Comparison of ENCODE assay signal across 8 cellular contexts in genomic region chr9:2018764-2019548, GRCh38. TPM values are rescaled to one million over a fixed set of nuclear protein-coding genes. Genes with fewer than 3 reads are reported as not detected.
DNase-seq lines count a peak whose midpoint lies in the region; ATAC-seq and TF ChIP-seq lines count a peak whose summit lies in the region.

No MANE protein-coding gene starts in this region.

- intact Hi-C loops in breast epithelium (cut with DNase I; ENCODE audit: low total_unique reads) = no loop called here

- H3K27ac ChIP-seq in Karpas-422 (ENCODE audit: low read length) = no peak overlapping the region
- H3K27ac ChIP-seq in breast epithelium = peak overlapping the region; percentile 99 to 100
- peak overlapping the region; percentile 78 for H3K27ac ChIP-seq in muscle layer of duodenum (ENCODE audit: low read length)

- H3K4me3 ChIP-seq in AG04449 (ENCODE audit: low read depth, low read length) = peak overlapping the region; percentile 87
- peak overlapping the region; percentile 92 for H3K4me3 ChIP-seq in Karpas-422 (ENCODE audit: low read length)
- peak overlapping the region; percentile 76 to 93 (median 86) for H3K4me3 ChIP-seq in breast epithelium
- peak overlapping the region; percentile 82 to 97 for H3K4me3 ChIP-seq in muscle layer of duodenum (ENCODE audit: low read depth in 1 of 2, low read length in 2 of 2)

- H3K4me2 ChIP-seq in Karpas-422 (ENCODE audit: low read depth, low read length, poor library complexity, severe bottlenecking) = peak overlapping the region; percentile 93

- H3K9me3 ChIP-seq in Karpas-422 (ENCODE audit: low read length) (no peaks in the 10 kb centered on the region), breast epithelium (no peaks in the 10 kb centered on the region), muscle layer of duodenum (ENCODE audit: control insufficient read depth in 1 of 2, low read length in 2 of 2) (no peaks in the 10 kb centered on the region)

- H3K36me3 ChIP-seq in Karpas-422 (ENCODE audit: insufficient read depth, low read length) (no peaks in the 10 kb centered on the region), breast epithelium (no peaks in the 10 kb centered on the region), muscle layer of duodenum (ENCODE audit: control insufficient read depth in 1 of 2, insufficient read depth in 2 of 2, low read length in 2 of 2) (peaks cover 0 to 4% of the 10 kb centered on the region in 2 donors)

- ATAC-seq in HG03139 (IDR thresholded peaks at IDR 0.05; ENCODE audit: unreplicated experiment) (no peak), GM21447 (IDR thresholded peaks at IDR 0.05; ENCODE audit: unreplicated experiment) (no peak), GM18909 (IDR thresholded peaks at IDR 0.05; ENCODE audit: poor library complexity, unreplicated experiment) (no peak)

- DNase-seq in AG04449 (ENCODE audit: low read depth, low spot score) (no peak), Karpas-422 (peak; percentile 47), breast epithelium (ENCODE audit: low spot score in 2 of 2) (no peak), NCI-H2107 treated with DMSO at 0.1 percent for 48 hours (lab: John Stamatoyannopoulos, UW; ENCODE audit: unreplicated experiment) (no peak)

- H3K9ac ChIP-seq in Karpas-422 (ENCODE audit: low read length) = peak overlapping the region; percentile 90

- H3K27me3 ChIP-seq in Karpas-422 (ENCODE audit: low read length) = no peaks in the 10 kb centered on the region
- H3K27me3 ChIP-seq in breast epithelium = no peaks in the 10 kb centered on the region
- no peaks in the 10 kb centered on the region for H3K27me3 ChIP-seq in muscle layer of duodenum (ENCODE audit: low read depth, low read length)

- H4K20me1 ChIP-seq in Karpas-422 (ENCODE audit: insufficient read depth, low read depth, low read length) = peaks cover 41% of the 10 kb centered on the region

- CTCF ChIA-PET in AG04449 (lab: Yijun Ruan, JAX) = no interaction called here

- no peaks in the 10 kb centered on the region for H3K9me2 ChIP-seq in Karpas-422 (replicated peaks; ENCODE audit: insufficient read depth, low read length)

- H2AFZ ChIP-seq in Karpas-422 (ENCODE audit: low read length) = no peak overlapping the region

- peaks cover 46% of the 10 kb centered on the region for H3K4me1 ChIP-seq in Karpas-422 (ENCODE audit: low read length)
- H3K4me1 ChIP-seq in breast epithelium = peaks cover 0 to 21% of the 10 kb centered on the region in 2 donors
- H3K4me1 ChIP-seq in muscle layer of duodenum (ENCODE audit: control insufficient read depth in 1 of 2, insufficient read depth in 2 of 2, low read length in 2 of 2) = peaks cover 32 to 41% of the 10 kb centered on the region in 2 donors

- no peak for TF ChIP-seq POLR2A in breast epithelium (IDR thresholded peaks at IDR 0.05)

- peaks cover 74% of the 10 kb centered on the region for H3K79me2 ChIP-seq in Karpas-422 (ENCODE audit: low read length)

- POLR2A ChIA-PET in AG04449 (lab: Yijun Ruan, JAX) = no interaction called here

- no peak for TF ChIP-seq CTCF in AG04449 (IDR thresholded peaks at IDR 0.05; ENCODE audit: insufficient read depth, low read length, missing control alignments)
- no peak for TF ChIP-seq CTCF in breast epithelium (IDR thresholded peaks at IDR 0.05)

RNA-seq across cellular contexts. Expression of gene SMARCA2, which starts 3.8 kb away (rescaled TPM):
- 108 and 134 TPM in 2 replicates for total RNA-seq in Karpas-422 (2014; rRNA removed; shearing (Covaris generic); ENCODE audit: low replicate concordance)
- total RNA-seq in breast epithelium = 100 to 1,000 TPM; 140 to 191 (median 142) TPM
